8 cellular contexts compared by ENCODE assay signal in genomic region chr19:4342421-4343055, GRCh38. TPM values are rescaled to one million over a fixed set of nuclear protein-coding genes. Genes with fewer than 3 reads are reported as not detected.
DNase-seq lines count a peak whose midpoint lies in the region; ATAC-seq, FAIRE-seq and TF ChIP-seq lines count a peak whose summit lies in the region.

No MANE protein-coding gene starts in this region.

- peaks cover 2 to 4% of the 10 kb centered on the region in 2 donors for H3K36me3 ChIP-seq in kidney (ENCODE audit: control insufficient read depth in 1 of 2, insufficient read depth in 2 of 2, low read length in 2 of 2)

- peaks cover 3 to 16% of the 10 kb centered on the region in 2 donors for H3K4me1 ChIP-seq in kidney (ENCODE audit: control insufficient read depth in 1 of 2, insufficient read depth in 1 of 2, low read depth in 1 of 2, low read length in 2 of 2)

- peak; percentile 95 for TF ChIP-seq POLR2A in GM19099 (IDR thresholded peaks at IDR 0.05; ENCODE audit: extremely low read depth, insufficient read length, low read depth)

- no peaks in the 10 kb centered on the region for H3K9me3 Mint-ChIP-seq in chondrocyte (ENCODE audit: low read depth)

- peaks cover 2% of the 10 kb centered on the region for H3K36me3 Mint-ChIP-seq in chondrocyte (ENCODE audit: low read depth)

- intact Hi-C loops in kidney (cut with DNase I) = no loop called here

- H3K4me3 Mint-ChIP-seq in chondrocyte (ENCODE audit: unreplicated experiment) = peak overlapping the region; percentile 89

- FAIRE-seq in kidney (lab: Jason Lieb, UNC) = peak; percentile 99

- no peaks in the 10 kb centered on the region for H3K27me3 Mint-ChIP-seq in chondrocyte (ENCODE audit: low read depth)

- H3K9ac ChIP-seq in kidney (ENCODE audit: low read length in 2 of 2) = peak overlapping the region; percentile 82 to 85

- H3K27ac Mint-ChIP-seq in chondrocyte (ENCODE audit: unreplicated experiment) = peak overlapping the region; percentile 96

- H3K9me3 ChIP-seq in kidney (ENCODE audit: control insufficient read depth in 1 of 2, low read length in 2 of 2) = no peaks in the 10 kb centered on the region

- peak overlapping the region; percentile 97 to 99 for H3K27ac ChIP-seq in kidney (ENCODE audit: low read depth in 2 of 2, low read length in 2 of 2)

- DNase-seq in AML-193 (lab: John Stamatoyannopoulos, UW) = peak; percentile 98 to 99
- peak; percentile 100 for DNase-seq in NCI-H446 treated with DMSO at 0.1 percent for 48 hours (lab: John Stamatoyannopoulos, UW)
- DNase-seq in activated CD4-positive, alpha-beta T cell treated with anti-CD3 and anti-CD28 coated beads for 24 hours (ENCODE audit: low read depth in 2 of 2) = peak; percentile 79 to 80
- peak; percentile 98 for DNase-seq in chondrocyte (ENCODE audit: low spot score)
- peak; percentile 98 for DNase-seq in kidney
- DNase-seq in stimulated activated CD4-positive, alpha-beta T cell treated with anti-CD3 and anti-CD28 coated beads, Interleukin-15, amount 100 ng/mL, for 1 hour (ENCODE audit: low read depth in 1 of 2, low spot score in 1 of 2) = peak; percentile 73 to 85

- peaks cover 17% of the 10 kb centered on the region for H3K4me1 Mint-ChIP-seq in chondrocyte (ENCODE audit: low read depth)

- peak; percentile 90 for ATAC-seq in HG03378 (IDR thresholded peaks at IDR 0.05; ENCODE audit: unreplicated experiment)

- TF ChIP-seq CTCF in chondrocyte (IDR thresholded peaks at IDR 0.05) (no peak), kidney (IDR thresholded peaks at IDR 0.05; ENCODE audit: borderline replicate concordance, extremely low read depth, insufficient read depth) (no peak)

- H3K4me3 ChIP-seq in kidney (ENCODE audit: low read length in 2 of 2) = peak overlapping the region; percentile 91

RNA-seq across cellular contexts. Expression of gene MPND, which starts 0.8 kb away (rescaled TPM):
- total RNA-seq in chondrocyte (13.6 to 14.9 TPM (median 14.1 TPM) in 3 replicates), kidney (24.1 TPM)
- 43.5 TPM for polyA plus RNA-seq in kidney (ENCODE audit: insufficient read depth, low read depth, low replicate concordance)

RNA-seq across cellular contexts. Expression of gene STAP2, which starts 3.9 kb away (rescaled TPM):
- total RNA-seq in chondrocyte = 0.85 to 2.0 TPM (median 1.0 TPM) in 3 replicates
- total RNA-seq in kidney = 32.3 TPM
- polyA plus RNA-seq in kidney (ENCODE audit: insufficient read depth, low read depth, low replicate concordance) = 61.5 TPM

RNA-seq across cellular contexts. Expression of gene FSD1, which starts 38.1 kb away (rescaled TPM):
- total RNA-seq in chondrocyte (8.8 to 13.7 TPM (median 11.6 TPM) in 3 replicates), kidney (0.85 TPM)
- 1.1 TPM for polyA plus RNA-seq in kidney (ENCODE audit: insufficient read depth, low read depth, low replicate concordance)

RNA-seq across cellular contexts. Expression of gene TMIGD2, which starts 40.3 kb away (rescaled TPM):
- total RNA-seq in chondrocyte = not detected in 3 replicates
- total RNA-seq in kidney = 0.47 TPM
- not detected for polyA plus RNA-seq in kidney (ENCODE audit: insufficient read depth, low read depth, low replicate concordance)

RNA-seq across cellular contexts. Expression of gene SH3GL1, which starts 57.8 kb away (rescaled TPM):
- total RNA-seq in chondrocyte = 96.3 to 103 TPM (median 96.6 TPM) in 3 replicates
- 52.7 TPM for total RNA-seq in kidney
- polyA plus RNA-seq in kidney (ENCODE audit: insufficient read depth, low read depth, low replicate concordance) = 34.8 TPM

Comparison
In these comparisons a context has a peak if more than half of its experiments do, and no peak if none do; other contexts are left out.
1. Peak in every context shown above with its lines: DNase-seq, ATAC-seq, H3K4me3 ChIP-seq and H3K27ac ChIP-seq.
2. RNA of gene STAP2, which starts 3.9 kb away (total RNA-seq): 32.3 TPM in kidney (single experiment); 0.85 to 2.0 TPM in chondrocyte; every median in the first group is over 10 times any median in the second.